Comparison of ENCODE assay signal across 9 cellular contexts in genomic region chr16:30528799-30529457, GRCh38. TPM values are rescaled to one million over a fixed set of nuclear protein-coding genes. Genes with fewer than 3 reads are reported as not detected.
DNase-seq lines count a peak whose midpoint lies in the region; ATAC-seq and TF ChIP-seq lines count a peak whose summit lies in the region.
"Had no signal": no experiment of that assay in that cellular context is flagged by ENCODE, and none has a peak within 500 bp of the region (broad histone marks: within the 10 kb centered on the region; RNA-seq: fewer than 3 reads in every experiment).

No MANE protein-coding gene starts in this region.

- no peaks in the 10 kb centered on the region for H3K27me3 ChIP-seq in CD4-positive, alpha-beta T cell (ENCODE audit: control insufficient read depth, insufficient read depth, low read length)
- no peaks in the 10 kb centered on the region for H3K27me3 ChIP-seq in RWPE2 (ENCODE audit: insufficient read depth, poor library complexity, severe bottlenecking)
- H3K27me3 ChIP-seq: ovary, tibial artery had no signal

- TF ChIP-seq CTCF in CD4-positive, alpha-beta T cell (IDR thresholded peaks at IDR 0.05): no peak
- TF ChIP-seq CTCF in RWPE2 (IDR thresholded peaks at IDR 0.05; ENCODE audit: poor library complexity, severe bottlenecking): no peak
- no peak for TF ChIP-seq CTCF in mesothelial cell of epicardium (IDR thresholded peaks at IDR 0.05; ENCODE audit: unreplicated experiment)

- CTCF ChIA-PET in CD4-positive, alpha-beta T cell (lab: Charles Lee): interaction anchor here (0.8 to 4.9 kb wide), 4 partner anchors 29 to 99 kb away, joined by 4 to 22 read pairs (median 6); partner anchors contain the start of genes DCTPP1 and ZNF764

- peaks cover 30% of the 10 kb centered on the region for H3K4me1 Mint-ChIP-seq in CD4-positive, alpha-beta T cell (ENCODE audit: low read depth)
- H3K4me1 Mint-ChIP-seq in mesothelial cell of epicardium: peaks cover 29% of the 10 kb centered on the region

- no peaks in the 10 kb centered on the region for H3K9me3 Mint-ChIP-seq in CD4-positive, alpha-beta T cell
- H3K9me3 Mint-ChIP-seq in mesothelial cell of epicardium: no peaks in the 10 kb centered on the region
- H3K9me3 Mint-ChIP-seq: activated naive CD8-positive, alpha-beta T cell treated with anti-CD3 and anti-CD28 coated beads, Interleukin-2, amount 10 ng/mL, durations not matched to agents 7 days and 5 days had no signal

- no peak overlapping the region for H3K4me3 ChIP-seq in RWPE2 (ENCODE audit: severe bottlenecking)
- H3K4me3 ChIP-seq: ovary, tibial artery had no signal

- POLR2A ChIA-PET in CD4-positive, alpha-beta T cell (lab: Charles Lee): interaction anchor here (0.9 to 4.4 kb wide), 5 partner anchors 29 to 70 kb away, joined by 4 to 23 read pairs (median 6); partner anchors contain the start of genes ITGAL, ZNF688 and ZNF764

- no peaks in the 10 kb centered on the region for H3K27me3 Mint-ChIP-seq in CD4-positive, alpha-beta T cell
- H3K27me3 Mint-ChIP-seq in mesothelial cell of epicardium (ENCODE audit: low read depth): no peaks in the 10 kb centered on the region
- H3K27me3 Mint-ChIP-seq: activated naive CD8-positive, alpha-beta T cell treated with anti-CD3 and anti-CD28 coated beads, Interleukin-2, amount 10 ng/mL, durations not matched to agents 7 days and 5 days had no signal

- H3K4me1 ChIP-seq in RWPE2 (ENCODE audit: insufficient read depth, poor library complexity, severe bottlenecking): peaks cover 9% of the 10 kb centered on the region

- no peak overlapping the region for H3K27ac ChIP-seq in CD4-positive, alpha-beta T cell (ENCODE audit: low read depth, low read length)
- H3K27ac ChIP-seq in RWPE2 (ENCODE audit: poor library complexity, severe bottlenecking): peak overlapping the region; percentile 82

- H3K4me3 Mint-ChIP-seq in CD4-positive, alpha-beta T cell: peak overlapping the region; percentile 42
- no peak overlapping the region for H3K4me3 Mint-ChIP-seq in mesothelial cell of epicardium
- H3K4me3 Mint-ChIP-seq: activated naive CD8-positive, alpha-beta T cell treated with anti-CD3 and anti-CD28 coated beads, Interleukin-2, amount 10 ng/mL, durations not matched to agents 7 days and 5 days had no signal

- no peak for ATAC-seq in CD4-positive, alpha-beta T cell (ENCODE audit: poor library complexity)
- no peak for ATAC-seq in RWPE2 (ENCODE audit: low read depth)

- H3K36me3 ChIP-seq in RWPE2 (ENCODE audit: low read depth): peaks cover 17% of the 10 kb centered on the region; the same call in 1 of the 2 replicates
- H3K36me3 ChIP-seq: ovary had no signal

- no peaks in the 10 kb centered on the region for H3K9me3 ChIP-seq in CD4-positive, alpha-beta T cell (ENCODE audit: control insufficient read depth, low read length)
- H3K9me3 ChIP-seq in RWPE2 (ENCODE audit: severe bottlenecking): no peaks in the 10 kb centered on the region
- H3K9me3 ChIP-seq: ovary, tibial artery had no signal

- no peak for DNase-seq in CD4-positive, alpha-beta T cell
- no peak for DNase-seq in RWPE2 (ENCODE audit: low spot score)
- DNase-seq in mesothelial cell of epicardium (ENCODE audit: low spot score in 2 of 2, unreplicated experiment in 2 of 2): no peak
- DNase-seq in dermis blood vessel endothelial cell: no peak
- no peak for DNase-seq in COLO829 (ENCODE audit: low spot score)
- DNase-seq in stimulated activated naive CD4-positive, alpha-beta T cell treated with Interleukin-2 at 50 U/mL for 16 hours (lab: John Stamatoyannopoulos, UW): no peak
- DNase-seq: activated naive CD8-positive, alpha-beta T cell treated with anti-CD3 and anti-CD28 coated beads, Interleukin-2, amount 10 ng/mL, durations not matched to agents 7 days and 5 days; ovary; tibial artery had no signal

- H3K27ac Mint-ChIP-seq in CD4-positive, alpha-beta T cell: peak overlapping the region; percentile 78
- peak overlapping the region; percentile 98 for H3K27ac Mint-ChIP-seq in mesothelial cell of epicardium

- intact Hi-C loops in CD4-positive, alpha-beta T cell (cut with DNase I, micrococcal nuclease): loop anchor here in 1 of 2 experiments (1.0 to 5.0 kb wide), 2 partner anchors 37 to 59 kb away; no protein-coding TSS in a partner anchor

- peaks cover 12% of the 10 kb centered on the region for H3K36me3 Mint-ChIP-seq in CD4-positive, alpha-beta T cell (ENCODE audit: low read depth)
- peaks cover 9% of the 10 kb centered on the region for H3K36me3 Mint-ChIP-seq in mesothelial cell of epicardium

RNA-seq across cellular contexts. Expression of gene ZNF768, which starts 2.6 kb away (rescaled TPM):
- total RNA-seq in CD4-positive, alpha-beta T cell: 1 to 10 TPM; 3.9 to 4.1 TPM
- total RNA-seq in mesothelial cell of epicardium (41.2 to 42.2 TPM (median 41.9 TPM) in 3 replicates), dermis blood vessel endothelial cell (18.6 and 21.3 TPM in 2 replicates)

RNA-seq across cellular contexts. Expression of gene ZNF747, which starts 5.7 kb away (rescaled TPM):
- total RNA-seq in CD4-positive, alpha-beta T cell: 1 to 10 TPM; 6.3 to 6.7 TPM
- total RNA-seq in mesothelial cell of epicardium: 12.4 to 16.4 TPM (median 15.2 TPM) in 3 replicates
- total RNA-seq in dermis blood vessel endothelial cell: 8.7 and 9.3 TPM in 2 replicates

RNA-seq across cellular contexts. Expression of gene ZNF764, which starts 29.2 kb away (rescaled TPM):
- total RNA-seq in CD4-positive, alpha-beta T cell: 10 to 100 TPM; 20.4 to 22.9 TPM
- total RNA-seq in mesothelial cell of epicardium (16.5 to 18.2 TPM (median 17.0 TPM) in 3 replicates), dermis blood vessel endothelial cell (4.4 and 4.8 TPM in 2 replicates)

RNA-seq across cellular contexts. Expression of gene ZNF688, which starts 42.6 kb away (rescaled TPM):
- total RNA-seq in CD4-positive, alpha-beta T cell: 1 to 10 TPM; 8.8 to 9.6 TPM
- total RNA-seq in mesothelial cell of epicardium (10.1 to 12.0 TPM (median 11.3 TPM) in 3 replicates), dermis blood vessel endothelial cell (10.6 and 10.9 TPM in 2 replicates)

RNA-seq across cellular contexts. Expression of gene ITGAL, which starts 56.4 kb away (rescaled TPM):
- total RNA-seq in CD4-positive, alpha-beta T cell: 100 to 1,000 TPM; 186 to 187 TPM
- total RNA-seq in mesothelial cell of epicardium: 0.45 TPM in 1 of 3 replicates, not detected in the others
- total RNA-seq in dermis blood vessel endothelial cell: not detected in 2 replicates
